Comparison of ENCODE assay signal across 1 cellular context in genomic region chr5:5421961-5422818, GRCh38.
A peak's percentile ranks its signal among the peaks of the same experiment; 100 is the strongest.
TF ChIP-seq lines count a peak whose summit lies in the region.

TSS of gene ICE1 (plus strand) at chr5:5422677. CDS start at chr5:5422916, 239 bp downstream.

TF ChIP-seq in HEK293, 187 proteins besides CTCF, POLR2A, EP300 and RAD21 (continued from another document and continues in another):
- TF ChIP-seq ZNF488 (tag by site-specific recombination; IDR thresholded peaks at IDR 0.05), result no peak
- TF ChIP-seq KLF9 (tag by site-specific recombination; IDR thresholded peaks at IDR 0.05; ENCODE audit: low read depth), result peak; percentile 89
- TF ChIP-seq PRDM10 (tag by site-specific recombination; IDR thresholded peaks at IDR 0.05), result peak; percentile 82
- peak; percentile 55; the same call in 1 of the 2 replicates for TF ChIP-seq ZNF394 (tag by site-specific recombination; IDR thresholded peaks at IDR 0.05; ENCODE audit: borderline replicate concordance)
- no peak for TF ChIP-seq GLI2 (tag by site-specific recombination; IDR thresholded peaks at IDR 0.05; ENCODE audit: borderline replicate concordance, low read depth)
- peak; percentile 66; the same call in 1 of the 2 replicates for TF ChIP-seq PATZ1 (tag by site-specific recombination; IDR thresholded peaks at IDR 0.05)
- TF ChIP-seq ZNF596 (tag by site-specific recombination; IDR thresholded peaks at IDR 0.05), result no peak
- 0 out of 2 replicates have a peak, but pooled peaks have one; percentile 36 for TF ChIP-seq ZIC2 (tag by site-specific recombination; IDR thresholded peaks at IDR 0.05)
- TF ChIP-seq PRDM1 (tag by site-specific recombination; IDR thresholded peaks at IDR 0.05), result no peak
- TF ChIP-seq ZNF2 (tag by site-specific recombination; IDR thresholded peaks at IDR 0.05), result peak; percentile 82
- TF ChIP-seq, protein P1, sequence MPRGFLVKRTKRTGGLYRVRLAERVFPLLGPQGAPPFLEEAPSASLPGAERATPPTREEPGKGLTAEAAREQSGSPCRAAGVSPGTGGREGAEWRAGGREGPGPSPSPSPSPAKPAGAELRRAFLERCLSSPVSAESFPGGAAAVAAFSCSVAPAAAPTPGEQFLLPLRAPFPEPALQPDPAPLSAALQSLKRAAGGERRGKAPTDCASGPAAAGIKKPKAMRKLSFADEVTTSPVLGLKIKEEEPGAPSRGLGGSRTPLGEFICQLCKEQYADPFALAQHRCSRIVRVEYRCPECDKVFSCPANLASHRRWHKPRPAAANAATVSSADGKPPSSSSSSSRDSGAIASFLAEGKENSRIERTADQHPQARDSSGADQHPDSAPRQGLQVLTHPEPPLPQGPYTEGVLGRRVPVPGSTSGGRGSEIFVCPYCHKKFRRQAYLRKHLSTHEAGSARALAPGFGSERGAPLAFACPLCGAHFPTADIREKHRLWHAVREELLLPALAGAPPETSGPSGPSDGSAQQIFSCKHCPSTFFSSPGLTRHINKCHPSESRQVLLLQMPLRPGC (tag by site-specific recombination; IDR thresholded peaks at IDR 0.05), result peak; percentile 82
- TF ChIP-seq SP3 (tag by site-specific recombination; IDR thresholded peaks at IDR 0.05), result peak; percentile 100
- TF ChIP-seq ZNF670 (tag by site-specific recombination; IDR thresholded peaks at IDR 0.05; ENCODE audit: low read depth), result no peak
- TF ChIP-seq GLIS1 (tag by site-specific recombination; IDR thresholded peaks at IDR 0.05), result peak; percentile 79
- TF ChIP-seq ZBTB17 (tag by site-specific recombination; IDR thresholded peaks at IDR 0.05), result peak; percentile 97
- no peak for TF ChIP-seq ZNF211 (tag by site-specific recombination; IDR thresholded peaks at IDR 0.05; ENCODE audit: low read depth)
- peak; percentile 84 for TF ChIP-seq SP7 (tag by site-specific recombination; IDR thresholded peaks at IDR 0.05)
- no peak for TF ChIP-seq ZSCAN23 (tag by site-specific recombination; IDR thresholded peaks at IDR 0.05)
- TF ChIP-seq ZNF146 (tag by site-specific recombination; IDR thresholded peaks at IDR 0.05), result peak; percentile 23; the same call in 1 of the 2 replicates
- TF ChIP-seq ZFHX2 (tag by site-specific recombination; conservative IDR thresholded peaks at IDR 0.05), result peak; percentile 96
- no peak for TF ChIP-seq ZNF404 (tag by site-specific recombination; IDR thresholded peaks at IDR 0.05)
- TF ChIP-seq, protein P2, sequence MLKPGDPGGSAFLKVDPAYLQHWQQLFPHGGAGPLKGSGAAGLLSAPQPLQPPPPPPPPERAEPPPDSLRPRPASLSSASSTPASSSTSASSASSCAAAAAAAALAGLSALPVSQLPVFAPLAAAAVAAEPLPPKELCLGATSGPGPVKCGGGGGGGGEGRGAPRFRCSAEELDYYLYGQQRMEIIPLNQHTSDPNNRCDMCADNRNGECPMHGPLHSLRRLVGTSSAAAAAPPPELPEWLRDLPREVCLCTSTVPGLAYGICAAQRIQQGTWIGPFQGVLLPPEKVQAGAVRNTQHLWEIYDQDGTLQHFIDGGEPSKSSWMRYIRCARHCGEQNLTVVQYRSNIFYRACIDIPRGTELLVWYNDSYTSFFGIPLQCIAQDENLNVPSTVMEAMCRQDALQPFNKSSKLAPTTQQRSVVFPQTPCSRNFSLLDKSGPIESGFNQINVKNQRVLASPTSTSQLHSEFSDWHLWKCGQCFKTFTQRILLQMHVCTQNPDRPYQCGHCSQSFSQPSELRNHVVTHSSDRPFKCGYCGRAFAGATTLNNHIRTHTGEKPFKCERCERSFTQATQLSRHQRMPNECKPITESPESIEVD (tag by site-specific recombination; IDR thresholded peaks at IDR 0.05), result no peak
- no peak for TF ChIP-seq ZNF26 (tag by site-specific recombination; IDR thresholded peaks at IDR 0.05)
- peak; percentile 94 for TF ChIP-seq ZNF629 (tag by site-specific recombination; IDR thresholded peaks at IDR 0.05)
- no peak for TF ChIP-seq ZNF777 (tag by site-specific recombination; IDR thresholded peaks at IDR 0.05; ENCODE audit: borderline replicate concordance)
- peak; percentile 92 for TF ChIP-seq ATF2 (tag by site-specific recombination; IDR thresholded peaks at IDR 0.05; ENCODE audit: low read depth)
- TF ChIP-seq, protein P3, sequence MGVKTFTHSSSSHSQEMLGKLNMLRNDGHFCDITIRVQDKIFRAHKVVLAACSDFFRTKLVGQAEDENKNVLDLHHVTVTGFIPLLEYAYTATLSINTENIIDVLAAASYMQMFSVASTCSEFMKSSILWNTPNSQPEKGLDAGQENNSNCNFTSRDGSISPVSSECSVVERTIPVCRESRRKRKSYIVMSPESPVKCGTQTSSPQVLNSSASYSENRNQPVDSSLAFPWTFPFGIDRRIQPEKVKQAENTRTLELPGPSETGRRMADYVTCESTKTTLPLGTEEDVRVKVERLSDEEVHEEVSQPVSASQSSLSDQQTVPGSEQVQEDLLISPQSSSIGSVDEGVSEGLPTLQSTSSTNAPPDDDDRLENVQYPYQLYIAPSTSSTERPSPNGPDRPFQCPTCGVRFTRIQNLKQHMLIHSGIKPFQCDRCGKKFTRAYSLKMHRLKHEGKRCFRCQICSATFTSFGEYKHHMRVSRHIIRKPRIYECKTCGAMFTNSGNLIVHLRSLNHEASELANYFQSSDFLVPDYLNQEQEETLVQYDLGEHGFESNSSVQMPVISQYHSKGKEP (tag by site-specific recombination; IDR thresholded peaks at IDR 0.05), result 0 out of 2 replicates have a peak, but pooled peaks have one; percentile 27
- TF ChIP-seq ZNF843 (tag by site-specific recombination; IDR thresholded peaks at IDR 0.05), result peak; percentile 60; the same call in 1 of the 2 replicates
- TF ChIP-seq ZNF214 (tag by site-specific recombination; IDR thresholded peaks at IDR 0.05; ENCODE audit: borderline replicate concordance), result no peak
- TF ChIP-seq, protein P4, sequence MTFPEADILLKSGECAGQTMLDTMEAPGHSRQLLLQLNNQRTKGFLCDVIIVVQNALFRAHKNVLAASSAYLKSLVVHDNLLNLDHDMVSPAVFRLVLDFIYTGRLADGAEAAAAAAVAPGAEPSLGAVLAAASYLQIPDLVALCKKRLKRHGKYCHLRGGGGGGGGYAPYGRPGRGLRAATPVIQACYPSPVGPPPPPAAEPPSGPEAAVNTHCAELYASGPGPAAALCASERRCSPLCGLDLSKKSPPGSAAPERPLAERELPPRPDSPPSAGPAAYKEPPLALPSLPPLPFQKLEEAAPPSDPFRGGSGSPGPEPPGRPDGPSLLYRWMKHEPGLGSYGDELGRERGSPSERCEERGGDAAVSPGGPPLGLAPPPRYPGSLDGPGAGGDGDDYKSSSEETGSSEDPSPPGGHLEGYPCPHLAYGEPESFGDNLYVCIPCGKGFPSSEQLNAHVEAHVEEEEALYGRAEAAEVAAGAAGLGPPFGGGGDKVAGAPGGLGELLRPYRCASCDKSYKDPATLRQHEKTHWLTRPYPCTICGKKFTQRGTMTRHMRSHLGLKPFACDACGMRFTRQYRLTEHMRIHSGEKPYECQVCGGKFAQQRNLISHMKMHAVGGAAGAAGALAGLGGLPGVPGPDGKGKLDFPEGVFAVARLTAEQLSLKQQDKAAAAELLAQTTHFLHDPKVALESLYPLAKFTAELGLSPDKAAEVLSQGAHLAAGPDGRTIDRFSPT (tag by site-specific recombination; IDR thresholded peaks at IDR 0.05), result no peak
- peak; percentile 31; the same call in 1 of the 2 replicates for TF ChIP-seq ZBTB7A (tag by site-specific recombination; IDR thresholded peaks at IDR 0.05; ENCODE audit: low read depth)
- TF ChIP-seq ZSCAN4 (tag by site-specific recombination; IDR thresholded peaks at IDR 0.05), result no peak
- TF ChIP-seq ZNF707 (tag by site-specific recombination; IDR thresholded peaks at IDR 0.05), result no peak
- TF ChIP-seq ZNF121 (tag by site-specific recombination; IDR thresholded peaks at IDR 0.05), result no peak
- TF ChIP-seq HOXC10 (CRISPR knock-in tag; IDR thresholded peaks at IDR 0.05), result peak; percentile 99
- TF ChIP-seq EGR2 (tag by site-specific recombination; IDR thresholded peaks at IDR 0.05; ENCODE audit: low read depth), result peak; percentile 93
- peak; percentile 97 for TF ChIP-seq OVOL3 (tag by site-specific recombination; IDR thresholded peaks at IDR 0.05)
- TF ChIP-seq ZNF174 (tag by site-specific recombination; IDR thresholded peaks at IDR 0.05), result no peak
- peak; percentile 100 for TF ChIP-seq IKZF3 (tag by site-specific recombination; IDR thresholded peaks at IDR 0.05)
- TF ChIP-seq ZEB2 (tag by site-specific recombination; IDR thresholded peaks at IDR 0.05), result peak; percentile 93
- no peak for TF ChIP-seq SETDB1 (IDR thresholded peaks at IDR 0.05; ENCODE audit: insufficient read length, low read length)
- TF ChIP-seq ZNF561 (tag by site-specific recombination; IDR thresholded peaks at IDR 0.05; ENCODE audit: borderline replicate concordance), result peak; percentile 91; the same call in 1 of the 2 replicates
- TF ChIP-seq GFI1B (tag by site-specific recombination; IDR thresholded peaks at IDR 0.05), result peak; percentile 4; the same call in 1 of the 2 replicates
